20 cellular contexts compared by ENCODE assay signal in the genomic region with DNA sequence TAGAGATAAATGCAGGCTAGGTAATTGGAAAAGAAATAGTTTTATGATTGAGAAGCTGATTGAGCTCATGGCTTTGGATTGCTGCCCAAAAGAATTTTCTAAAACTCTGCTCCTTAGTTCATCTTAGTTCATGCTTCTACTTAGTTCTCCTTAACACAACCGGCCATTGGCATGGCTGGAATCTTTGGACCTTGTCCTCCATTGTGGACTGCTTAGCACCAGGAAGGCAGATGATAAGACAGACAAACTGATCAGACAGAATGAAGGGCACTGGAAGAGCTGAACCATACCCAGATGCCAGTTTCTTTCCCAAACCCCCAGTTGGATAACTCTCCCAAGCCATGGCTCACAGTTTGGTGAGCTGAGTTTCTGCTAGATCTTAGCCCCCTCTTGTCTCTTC. TPM values are rescaled to one million over a fixed set of nuclear protein-coding genes. Genes with fewer than 3 reads are reported as not detected.
DNase-seq lines count a peak whose midpoint lies in the region; ATAC-seq, FAIRE-seq and TF ChIP-seq lines count a peak whose summit lies in the region.
"Had no signal": no experiment of that assay in that cellular context is flagged by ENCODE, and none has a peak within 500 bp of the region (broad histone marks: within the 10 kb centered on the region; RNA-seq: fewer than 3 reads in every experiment).

No MANE protein-coding gene starts in this region.

- POLR2A ChIA-PET in IMR-90 (lab: Charles Lee; ENCODE audit: unreplicated experiment) (interaction anchor here (0.6 to 2.1 kb wide), 3 partner anchors 19 to 122 kb away, joined by 6 to 12 read pairs (median 8); partner anchors contain the start of gene NABP1), K562 (lab: Yijun Ruan, JAX) (interaction anchor here (0.6 to 0.7 kb wide), 3 partner anchors 14 to 39 kb away, joined by 3 read pairs; no protein-coding TSS in a partner anchor)

- H2AFZ ChIP-seq in IMR-90 (replicated peaks; ENCODE audit: low read length, poor library complexity) (no peak overlapping the region), Loucy (ENCODE audit: low read length) (peak overlapping the region; percentile 6; the same call in 1 of the 2 replicates), K562 (ENCODE audit: low read depth, low read length) (peak overlapping the region; percentile 55)

- H3K18ac ChIP-seq in IMR-90 (ENCODE audit: low read depth, low read length), result peak overlapping the region; percentile 42; the same call in 1 of the 2 replicates

- 0 out of 3 replicates have a peak overlapping the region, but pooled peaks have one; percentile 34 for H2BK15ac ChIP-seq in IMR-90 (ENCODE audit: low read depth, low read length)

- no peaks in the 10 kb centered on the region for H3F3A ChIP-seq in Loucy (ENCODE audit: low read depth)

- TF ChIP-seq CTCF in IMR-90 (conservative IDR thresholded peaks at IDR 0.05; ENCODE audit: low read depth, low read length) (no peak), Loucy (conservative IDR thresholded peaks at IDR 0.05; ENCODE audit: low read length) (no peak), K562 (IDR thresholded peaks at IDR 0.05 in 2 of 3, conservative IDR thresholded peaks at IDR 0.05 in 1 of 3; ENCODE audit: insufficient read depth in 2 of 3, low read depth in 1 of 3, low read length in 3 of 3) (no peak)

- peaks cover 0 to 7% of the 10 kb centered on the region in 2 experiments; a peak in 2 of 4 replicates for H3K79me1 ChIP-seq in IMR-90 (ENCODE audit: low read depth in 1 of 2, low read length in 2 of 2)

- CTCF ChIA-PET in IMR-90 (lab: Yijun Ruan, JAX) (no interaction called here), K562 (lab: Yijun Ruan, JAX; ENCODE audit: low intra/inter-chr PET ratio) (no interaction called here)

- TF ChIP-seq POLR2A in IMR-90 (IDR thresholded peaks at IDR 0.05; ENCODE audit: low read depth, low read length) (no peak), K562 (conservative IDR thresholded peaks at IDR 0.05) (no peak)

- H3K36me3 ChIP-seq in IMR-90 (ENCODE audit: control insufficient read depth, insufficient read depth, low read length) (no peaks in the 10 kb centered on the region), Loucy (ENCODE audit: insufficient read depth, low read length) (no peaks in the 10 kb centered on the region), K562 (ENCODE audit: control insufficient read depth, insufficient read depth, low read length) (no peaks in the 10 kb centered on the region), small intestine (ENCODE audit: control insufficient read depth in 2 of 2, insufficient read depth in 2 of 2, low read length in 2 of 2) (no peaks in the 10 kb centered on the region)
- H3K36me3 ChIP-seq: BE2C, HAP-1 had no signal

- H3K4me3 ChIP-seq in IMR-90 (ENCODE audit: insufficient read depth, low read depth, low read length) (no peak overlapping the region), Loucy (ENCODE audit: low read length, poor library complexity, severe bottlenecking) (no peak overlapping the region), K562 (no peak overlapping the region), small intestine (ENCODE audit: low read depth in 1 of 2, low read length in 2 of 2) (no peak overlapping the region)
- H3K4me3 ChIP-seq: GM12878, HAP-1 had no signal

- H4K5ac ChIP-seq in IMR-90 (ENCODE audit: low read depth, low read length), result no peak overlapping the region

- no CpG with 5 or more reads among the region's 1 CpG for WGBS in IMR-90 (ENCODE audit: extremely low coverage in 2 of 2, insufficient read length in 1 of 2), 2 experiments
- WGBS in K562 (ENCODE audit: insufficient coverage, low coverage, missing lambda C conversion rate), result 36% methylated on average over 1 of the region's 1 CpG
- 8 to 70% (median 55%) methylated on average over 1 of the region's 1 CpG for WGBS in small intestine, 3 donors

- BruUV-seq in IMR-90 (replicated peaks; lab: Mats Ljungman, UMichigan), result no TSS peak
- no TSS peak for BruUV-seq in K562 (replicated peaks; lab: Mats Ljungman, UMichigan)

- intact Hi-C loops in IMR-90 (cut with micrococcal nuclease), result no loop called here
- intact Hi-C loops in K562 (cut with micrococcal nuclease), result no loop called here
- intact Hi-C loops in Right ventricle myocardium inferior (cut with DNase I), result no loop called here

- H3K9me1 ChIP-seq in IMR-90 (ENCODE audit: insufficient read depth, low read length) (0 out of 2 replicates have a peak, but pooled peaks cover 6% of the 10 kb centered on the region), K562 (ENCODE audit: control insufficient read depth, insufficient read depth, low read length) (no peaks in the 10 kb centered on the region)

- DNase-seq in IMR-90, result no peak
- DNase-seq in K562 (ENCODE audit: extremely low read depth in 1 of 4, low spot score in 3 of 4), result no peak
- DNase-seq in small intestine, result peak; percentile 80
- no peak for DNase-seq in Right ventricle myocardium inferior (ENCODE audit: missing footprints)
- DNase-seq in NCI-H1417 (lab: John Stamatoyannopoulos, UW), result no peak
- DNase-seq: ACHN; BE2C; C1 segment of cervical spinal cord; CD4-positive, CD25-positive, alpha-beta regulatory T cell; CD8-positive, alpha-beta memory T cell; COR-L47; DMS 273 treated with DMSO at 0.1 percent for 48 hours; DMS53; DND-41; EL; GOT3 had no signal

- H2AK9ac ChIP-seq in IMR-90 (replicated peaks; ENCODE audit: low read depth, low read length, poor library complexity), result no peak overlapping the region

- 0 out of 2 replicates have a peak overlapping the region, but pooled peaks have one; percentile 20 for H3K4ac ChIP-seq in IMR-90 (ENCODE audit: low read depth, low read length)

- no peak overlapping the region for H2AK5ac ChIP-seq in IMR-90 (ENCODE audit: low read depth, low read length)

- H3K4me1 ChIP-seq in IMR-90 (ENCODE audit: control insufficient read depth, insufficient read depth, low read length), result peaks cover 16% of the 10 kb centered on the region
- H3K4me1 ChIP-seq in Loucy (ENCODE audit: insufficient read depth, low read length, poor library complexity, severe bottlenecking), result peaks cover 41% of the 10 kb centered on the region
- H3K4me1 ChIP-seq in K562 (replicated peaks in 1 of 2; ENCODE audit: control insufficient read depth in 2 of 2, insufficient read depth in 2 of 2, low read length in 2 of 2), result peaks cover 0 to 33% of the 10 kb centered on the region in 2 experiments; a peak in 4 of 5 replicates
- H3K4me1 ChIP-seq in small intestine (ENCODE audit: control insufficient read depth in 2 of 2, insufficient read depth in 1 of 2, low read depth in 1 of 2, low read length in 1 of 2), result peaks cover 13 to 15% of the 10 kb centered on the region in 2 donors
- H3K4me1 ChIP-seq: BE2C had no signal

- in situ Hi-C loops in IMR-90 (cut with MboI; ENCODE audit: low sequenced_read_pairs) (no loop called here), K562 (cut with MboI) (no loop called here)

- peak overlapping the region; percentile 23 for H4K91ac ChIP-seq in IMR-90 (ENCODE audit: insufficient read depth, low read depth, low read length)

- TF ChIP-seq RAD21 in IMR-90 (IDR thresholded peaks at IDR 0.05; ENCODE audit: low read length), result no peak
- TF ChIP-seq RAD21 in K562 (CRISPR knock-in tag; conservative IDR thresholded peaks at IDR 0.05 in 1 of 2, IDR thresholded peaks at IDR 0.05 in 1 of 2), result no peak

- H3K79me2 ChIP-seq in Loucy (ENCODE audit: insufficient read depth, low read length) (no peaks in the 10 kb centered on the region), K562 (ENCODE audit: control insufficient read depth, insufficient read depth, low read length) (no peaks in the 10 kb centered on the region)

- H3K9me2 ChIP-seq in Loucy (replicated peaks; ENCODE audit: low read depth, low read length), result no peaks in the 10 kb centered on the region

- dilution Hi-C loops in IMR-90 (cut with HindIII; ENCODE audit: low sequenced_read_pairs, unreplicated experiment), result no loop called here

- H2BK120ac ChIP-seq in IMR-90 (ENCODE audit: low read depth, low read length), result peak overlapping the region; percentile 26; the same call in 1 of the 2 replicates

- H2BK5ac ChIP-seq in IMR-90 (ENCODE audit: low read depth, low read length, poor library complexity, severe bottlenecking), result no peak overlapping the region

- no peak for TF ChIP-seq EP300 in K562 (IDR thresholded peaks at IDR 0.05; ENCODE audit: low read length)

- H3K27ac ChIP-seq in IMR-90 (ENCODE audit: insufficient read depth, low read length) (no peak overlapping the region), K562 (ENCODE audit: extremely low read depth, low read depth, low read length) (no peak overlapping the region), small intestine (ENCODE audit: low read depth in 1 of 2, low read length in 1 of 2) (no peak overlapping the region)

- H4K8ac ChIP-seq in IMR-90 (ENCODE audit: low read depth in 2 of 2, low read length in 2 of 2), result no peak overlapping the region

- ATAC-seq in IMR-90 (ENCODE audit: low read depth) (no peak), K562 (no peak), Right ventricle myocardium inferior (no peak)
- ATAC-seq: GM12878 had no signal

- H3K4me2 ChIP-seq in IMR-90 (ENCODE audit: low read depth, low read length) (no peak overlapping the region), Loucy (ENCODE audit: low read depth, low read length, poor library complexity, severe bottlenecking) (no peak overlapping the region), K562 (ENCODE audit: insufficient read depth, low read length) (no peak overlapping the region)

- H2BK20ac ChIP-seq in IMR-90 (ENCODE audit: low read depth, low read length), result peak overlapping the region; percentile 51; the same call in 1 of the 2 replicates

- no peaks in the 10 kb centered on the region for H3K9me3 ChIP-seq in IMR-90 (ENCODE audit: control insufficient read depth, insufficient read depth, low read length)
- no peaks in the 10 kb centered on the region for H3K9me3 ChIP-seq in Loucy (ENCODE audit: insufficient read depth, low read depth, low read length)
- H3K9me3 ChIP-seq in K562 (replicated peaks; ENCODE audit: control insufficient read depth, insufficient read depth, low read depth, low read length), result no peaks in the 10 kb centered on the region
- no peaks in the 10 kb centered on the region for H3K9me3 ChIP-seq in small intestine (ENCODE audit: control insufficient read depth, low read depth)
- H3K9me3 ChIP-seq: BE2C, HAP-1 had no signal

- no peak overlapping the region; the same call in 1 of the 2 replicates for H3K14ac ChIP-seq in IMR-90 (replicated peaks; ENCODE audit: low read depth, low read length)

- no peak overlapping the region for H3K56ac ChIP-seq in IMR-90 (ENCODE audit: extremely low read depth, insufficient read depth, low read length)

- FAIRE-seq in K562 (lab: Jason Lieb, UNC), result no peak
- FAIRE-seq in small intestine (lab: Jason Lieb, UNC), result no peak
- FAIRE-seq: A204.1, GM12878 had no signal

- no peak overlapping the region for H3K9ac ChIP-seq in IMR-90 (ENCODE audit: low read depth, low read length)
- no peak overlapping the region for H3K9ac ChIP-seq in Loucy (ENCODE audit: low read depth, low read length, poor library complexity, severe bottlenecking)
- peak overlapping the region in 1 of 2 experiments; percentile 16; a peak in 1 of 4 replicates for H3K9ac ChIP-seq in K562 (ENCODE audit: insufficient read depth in 1 of 2, low read depth in 2 of 2, low read length in 2 of 2)

- H3K27me3 ChIP-seq in IMR-90 (ENCODE audit: control insufficient read depth, insufficient read depth, low read length) (no peaks in the 10 kb centered on the region), Loucy (ENCODE audit: insufficient read depth, low read length, poor library complexity, severe bottlenecking) (no peaks in the 10 kb centered on the region), K562 (ENCODE audit: control insufficient read depth in 2 of 2, insufficient read depth in 2 of 2, low read length in 2 of 2) (no peaks in the 10 kb centered on the region), small intestine (ENCODE audit: control insufficient read depth in 2 of 2, insufficient read depth in 2 of 2, low read length in 2 of 2) (no peaks in the 10 kb centered on the region)
- H3K27me3 ChIP-seq: BE2C had no signal

- no peak overlapping the region for H3K23ac ChIP-seq in IMR-90 (ENCODE audit: low read depth, low read length)

- H4K20me1 ChIP-seq in IMR-90 (ENCODE audit: insufficient read depth, low read length), result no peaks in the 10 kb centered on the region
- H4K20me1 ChIP-seq in Loucy (ENCODE audit: insufficient read depth, low read length, poor library complexity, severe bottlenecking), result no peaks in the 10 kb centered on the region
- H4K20me1 ChIP-seq in K562 (replicated peaks; ENCODE audit: control insufficient read depth, insufficient read depth, low read length), result no peaks in the 10 kb centered on the region

RNA-seq across cellular contexts. Expression of gene NABP1, which starts 36.3 kb away (rescaled TPM):
- total RNA-seq in IMR-90 (2012; rRNA removed) (57.7 and 141 TPM in 2 replicates), K562 (2014; rRNA removed) (18.6 and 20.2 TPM in 2 replicates), K562 (2014; rRNA removed; fragmentation: Illumina TruSeq; extraction: Trizol) (31.6 and 35.8 TPM in 2 replicates), K562 (2015; rRNA removed; fragmentation: Illumina TruSeq; extraction: Trizol) (37.2 and 44.0 TPM in 2 replicates), K562 (2021) (24.5 and 28.1 TPM in 2 replicates), Right ventricle myocardium inferior (5.1 TPM)
- polyA plus RNA-seq in IMR-90 (2012; rRNA removed) (46.3 and 73.3 TPM in 2 replicates), K562 (2011; rRNA removed) (20.5 and 22.2 TPM in 2 replicates), K562 (2014; fragmentation: Illumina TruSeq; extraction: Trizol) (15.6 and 17.1 TPM in 2 replicates), K562 (2014; fragmentation: Nextera tagmentation; extraction: Ambion mirVana) (10 to 100 TPM; 12.8 to 14.9 TPM), K562 (2014; rRNA removed) (13.9 and 15.4 TPM in 2 replicates), small intestine (10 to 100 TPM; 14.4 to 44.7 (median 33.0) TPM)
- polyA plus RNA-seq in IMR-90 (2012; cell fraction: cytosol; rRNA removed), result 8.2 and 11.9 TPM in 2 replicates
- polyA plus RNA-seq in IMR-90 (2012; cell fraction: nucleus; rRNA removed; ENCODE audit: low replicate concordance), result 124 and 666 TPM in 2 replicates
- total RNA-seq in K562 (2011; cell fraction: chromatin; rRNA removed; ENCODE audit: low replicate concordance), result 68.8 and 169 TPM in 2 replicates
- 39.4 and 41.1 TPM in 2 replicates for total RNA-seq in K562 (2011; cell fraction: nucleolus; rRNA removed)
- 97.2 and 188 TPM in 2 replicates for total RNA-seq in K562 (2011; cell fraction: nucleoplasm; rRNA removed)
- polyA plus RNA-seq in K562 (2011; cell fraction: cytosol; rRNA removed), result 1.8 and 5.1 TPM in 2 replicates
- polyA plus RNA-seq in K562 (2011; cell fraction: nucleus; rRNA removed), result 56.5 and 66.5 TPM in 2 replicates
- polyA plus RNA-seq in K562 (2012), result 10.8 and 12.9 TPM in 2 replicates
- polyA minus RNA-seq in K562 (2011; rRNA and poly(A)+ RNA removed), result 46.2 and 78.7 TPM in 2 replicates
- 11.1 and 11.5 TPM in 2 replicates for polyA minus RNA-seq in K562 (2011; cell fraction: cytosol; rRNA and poly(A)+ RNA removed)
- polyA minus RNA-seq in K562 (2011; cell fraction: nucleus; rRNA and poly(A)+ RNA removed), result 101 and 194 TPM in 2 replicates
